In the genomic region with DNA sequence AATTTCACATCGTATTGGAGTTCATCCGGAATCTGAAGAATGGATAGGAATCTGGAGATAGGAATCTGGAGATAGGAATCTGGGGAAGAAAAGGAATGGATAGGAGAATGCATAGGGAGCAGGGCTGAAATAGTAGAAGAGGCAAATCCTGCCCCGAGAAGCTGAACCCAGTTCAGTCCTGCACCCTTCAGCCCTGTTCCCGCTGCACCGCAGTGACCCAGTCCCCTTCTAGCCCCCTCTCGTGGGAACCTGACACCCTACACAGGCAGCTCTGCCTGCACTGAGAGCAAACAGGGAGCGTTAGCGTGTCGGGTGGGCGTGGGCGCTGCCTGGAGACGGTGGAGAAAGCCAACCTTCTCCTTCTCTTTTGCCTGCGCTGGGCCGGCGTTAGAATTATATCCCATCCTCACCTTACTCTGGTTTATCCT, we compare ENCODE assay signal across 8 cellular contexts. TPM values are rescaled to one million over a fixed set of nuclear protein-coding genes. Genes with fewer than 3 reads are reported as not detected.
DNase-seq lines count a peak whose midpoint lies in the region; ATAC-seq, FAIRE-seq and TF ChIP-seq lines count a peak whose summit lies in the region.
"Had no signal": no experiment of that assay in that cellular context is flagged by ENCODE, and none has a peak within 500 bp of the region (broad histone marks: within the 10 kb centered on the region; RNA-seq: fewer than 3 reads in every experiment).

No MANE protein-coding gene starts in this region.

- no peaks in the 10 kb centered on the region for H3K36me3 Mint-ChIP-seq in activated CD8-positive, alpha-beta T cell treated with anti-CD3 and anti-CD28 coated beads for 36 hours (ENCODE audit: low read depth)
- no peaks in the 10 kb centered on the region for H3K36me3 Mint-ChIP-seq in activated CD8-positive, alpha-beta T cell treated with anti-CD3 and anti-CD28 coated beads, Interleukin-2, amount 10 ng/mL, durations not matched to agents 7 days and 5 days (ENCODE audit: low read depth)

- no peak overlapping the region for H3K27ac Mint-ChIP-seq in activated CD8-positive, alpha-beta T cell treated with anti-CD3 and anti-CD28 coated beads for 36 hours
- H3K27ac Mint-ChIP-seq in activated CD8-positive, alpha-beta T cell treated with anti-CD3 and anti-CD28 coated beads, Interleukin-2, amount 10 ng/mL, durations not matched to agents 7 days and 5 days = no peak overlapping the region

- FAIRE-seq in urothelium cell line (lab: Jason Lieb, UNC) = no peak

- TF ChIP-seq CTCF in activated CD8-positive, alpha-beta T cell treated with anti-CD3 and anti-CD28 coated beads for 36 hours (IDR thresholded peaks at IDR 0.05) = no peak
- TF ChIP-seq CTCF in adrenal gland (IDR thresholded peaks at IDR 0.05) = no peak

- CTCF ChIA-PET in activated CD8-positive, alpha-beta T cell treated with anti-CD3 and anti-CD28 coated beads for 36 hours (lab: Charles Lee) = interaction anchor here (0.6 to 3.9 kb wide), 4 partner anchors 7 to 104 kb away, joined by 3 to 27 read pairs (median 16); a partner anchor contains a TSS
- CTCF ChIA-PET in activated CD8-positive, alpha-beta T cell treated with anti-CD3 and anti-CD28 coated beads, Interleukin-2, amount 10 ng/mL, durations not matched to agents 7 days and 5 days (lab: Charles Lee) = interaction anchor here (1.0 kb wide), 2 partner anchors 24 to 105 kb away, joined by 3 read pairs; a partner anchor contains a TSS

- POLR2A ChIA-PET in activated CD8-positive, alpha-beta T cell treated with anti-CD3 and anti-CD28 coated beads for 36 hours (lab: Charles Lee) = no interaction called here
- POLR2A ChIA-PET in activated CD8-positive, alpha-beta T cell treated with anti-CD3 and anti-CD28 coated beads, Interleukin-2, amount 10 ng/mL, durations not matched to agents 7 days and 5 days (lab: Charles Lee) = no interaction called here

- H3K9ac ChIP-seq in iPS-15b (ENCODE audit: low read depth, low read length) = no peak overlapping the region

- no peaks in the 10 kb centered on the region for H3K4me1 Mint-ChIP-seq in activated CD8-positive, alpha-beta T cell treated with anti-CD3 and anti-CD28 coated beads for 36 hours (ENCODE audit: low read depth)
- H3K4me1 Mint-ChIP-seq in activated CD8-positive, alpha-beta T cell treated with anti-CD3 and anti-CD28 coated beads, Interleukin-2, amount 10 ng/mL, durations not matched to agents 7 days and 5 days (ENCODE audit: low read depth) = peaks cover 3% of the 10 kb centered on the region

- TF ChIP-seq POLR2A in adrenal gland (IDR thresholded peaks at IDR 0.05) = no peak

- no peaks in the 10 kb centered on the region for H3K9me3 Mint-ChIP-seq in activated CD8-positive, alpha-beta T cell treated with anti-CD3 and anti-CD28 coated beads for 36 hours
- no peaks in the 10 kb centered on the region for H3K9me3 Mint-ChIP-seq in activated CD8-positive, alpha-beta T cell treated with anti-CD3 and anti-CD28 coated beads, Interleukin-2, amount 10 ng/mL, durations not matched to agents 7 days and 5 days (ENCODE audit: insufficient read depth)

- H3K4me3 ChIP-seq in iPS-15b (ENCODE audit: low read depth, low read length) = peak overlapping the region; percentile 71
- peak overlapping the region in 1 of 4 donors; percentile 29 for H3K4me3 ChIP-seq in adrenal gland

- ATAC-seq in activated CD8-positive, alpha-beta T cell treated with anti-CD3 and anti-CD28 coated beads for 36 hours = peak; percentile 32
- ATAC-seq in activated CD8-positive, alpha-beta T cell treated with anti-CD3 and anti-CD28 coated beads, Interleukin-2, amount 10 ng/mL, durations not matched to agents 7 days and 5 days = no peak

- intact Hi-C loops in activated CD8-positive, alpha-beta T cell treated with anti-CD3 and anti-CD28 coated beads for 36 hours (cut with micrococcal nuclease) = no loop called here
- intact Hi-C loops in adrenal gland (cut with DNase I) = no loop called here

- DNase-seq in activated CD8-positive, alpha-beta T cell treated with anti-CD3 and anti-CD28 coated beads for 36 hours = peak; percentile 23
- DNase-seq in activated CD8-positive, alpha-beta T cell treated with anti-CD3 and anti-CD28 coated beads, Interleukin-2, amount 10 ng/mL, durations not matched to agents 7 days and 5 days = no peak
- DNase-seq in adrenal gland = no peak
- no peak for DNase-seq in urothelium cell line (ENCODE audit: low spot score)
- DNase-seq: HCEC 1CT had no signal

- H3K4me3 Mint-ChIP-seq in activated CD8-positive, alpha-beta T cell treated with anti-CD3 and anti-CD28 coated beads for 36 hours = peak overlapping the region; percentile 34
- H3K4me3 Mint-ChIP-seq in activated CD8-positive, alpha-beta T cell treated with anti-CD3 and anti-CD28 coated beads, Interleukin-2, amount 10 ng/mL, durations not matched to agents 7 days and 5 days = no peak overlapping the region

- H3K27me3 ChIP-seq in iPS-15b (ENCODE audit: control insufficient read depth, insufficient read depth, low read length) = peaks cover 71% of the 10 kb centered on the region
- H3K27me3 ChIP-seq in adrenal gland = peaks cover 2% of the 10 kb centered on the region

- H3K36me3 ChIP-seq in iPS-15b (ENCODE audit: control insufficient read depth, insufficient read depth, low read length) = no peaks in the 10 kb centered on the region
- H3K36me3 ChIP-seq in adrenal gland (replicated peaks in 1 of 2) = no peaks in the 10 kb centered on the region

- H3K27me3 Mint-ChIP-seq in activated CD8-positive, alpha-beta T cell treated with anti-CD3 and anti-CD28 coated beads for 36 hours = peaks cover 9% of the 10 kb centered on the region
- peaks cover under 1% of the 10 kb centered on the region for H3K27me3 Mint-ChIP-seq in activated CD8-positive, alpha-beta T cell treated with anti-CD3 and anti-CD28 coated beads, Interleukin-2, amount 10 ng/mL, durations not matched to agents 7 days and 5 days (ENCODE audit: low read depth)

- WGBS in adrenal gland, 4 donors = 34 to 43% (median 38%) methylated on average over 15 of the region's 15 CpGs

- H3K27ac ChIP-seq in temporal lobe (ENCODE audit: low read depth, low read length) (peak overlapping the region; percentile 40), adrenal gland (no peak overlapping the region)

- H3K4me1 ChIP-seq in iPS-15b (ENCODE audit: control insufficient read depth, insufficient read depth, low read length) (no peaks in the 10 kb centered on the region), adrenal gland (replicated peaks in 1 of 2) (peaks cover 11 to 14% of the 10 kb centered on the region in 2 donors)

- no peaks in the 10 kb centered on the region for H3K9me3 ChIP-seq in iPS-15b (ENCODE audit: control insufficient read depth, insufficient read depth, low read length)
- H3K9me3 ChIP-seq in adrenal gland (replicated peaks in 1 of 3) = no peaks in the 10 kb centered on the region

RNA-seq across cellular contexts. Expression of a gene that starts 1.1 kb away (rescaled TPM):
- total RNA-seq in activated CD8-positive, alpha-beta T cell treated with anti-CD3 and anti-CD28 coated beads for 36 hours = not detected
- total RNA-seq in activated CD8-positive, alpha-beta T cell treated with anti-CD3 and anti-CD28 coated beads, Interleukin-2, amount 10 ng/mL, durations not matched to agents 7 days and 5 days = not detected
- total RNA-seq in temporal lobe = 6.1 TPM
- under 1 TPM in 3 of 8 donors, not detected in 5; 0.11 to 0.69 (median 0.50) TPM for total RNA-seq in adrenal gland
- under 1 TPM; 0.07 to 0.22 (median 0.08) TPM for polyA plus RNA-seq in adrenal gland
- polyA plus RNA-seq: BJ had no signal

RNA-seq across cellular contexts. Expression of a gene that starts 19.7 kb away (rescaled TPM):
- under 1 TPM in 1 of 2 experiments, not detected in 1; 0.18 TPM for total RNA-seq in activated CD8-positive, alpha-beta T cell treated with anti-CD3 and anti-CD28 coated beads for 36 hours
- under 1 TPM; 0.16 to 0.29 TPM for total RNA-seq in activated CD8-positive, alpha-beta T cell treated with anti-CD3 and anti-CD28 coated beads, Interleukin-2, amount 10 ng/mL, durations not matched to agents 7 days and 5 days
- 0.25 TPM for total RNA-seq in temporal lobe
- 1 to 10 TPM in 1 of 8 donors, under 1 TPM in 3, not detected in 4; 0.19 to 1.5 (median 0.46) TPM for total RNA-seq in adrenal gland
- polyA plus RNA-seq in adrenal gland = under 1 TPM; 0.11 to 0.32 (median 0.20) TPM

RNA-seq across cellular contexts. Expression of a gene that starts 24.1 kb away (rescaled TPM):
- total RNA-seq in activated CD8-positive, alpha-beta T cell treated with anti-CD3 and anti-CD28 coated beads for 36 hours = 10 to 100 TPM; 14.9 to 15.1 TPM
- total RNA-seq in activated CD8-positive, alpha-beta T cell treated with anti-CD3 and anti-CD28 coated beads, Interleukin-2, amount 10 ng/mL, durations not matched to agents 7 days and 5 days = 10 to 100 TPM; 19.1 to 20.4 TPM
- total RNA-seq in temporal lobe (16.2 TPM), adrenal gland (10 to 100 TPM; 15.6 to 51.5 (median 34.9) TPM)
- polyA plus RNA-seq in adrenal gland = 10 to 100 TPM; 12.5 to 91.2 (median 69.7) TPM

RNA-seq across cellular contexts. Expression of a gene that starts 53.2 kb away (rescaled TPM):
- not detected for total RNA-seq in activated CD8-positive, alpha-beta T cell treated with anti-CD3 and anti-CD28 coated beads for 36 hours
- total RNA-seq in activated CD8-positive, alpha-beta T cell treated with anti-CD3 and anti-CD28 coated beads, Interleukin-2, amount 10 ng/mL, durations not matched to agents 7 days and 5 days = not detected
- total RNA-seq in temporal lobe (not detected), adrenal gland (not detected)
- polyA plus RNA-seq in adrenal gland = not detected
- polyA plus RNA-seq: BJ had no signal

RNA-seq across cellular contexts. Expression of a gene that starts 59.6 kb away (rescaled TPM):
- total RNA-seq in activated CD8-positive, alpha-beta T cell treated with anti-CD3 and anti-CD28 coated beads for 36 hours = not detected
- total RNA-seq in activated CD8-positive, alpha-beta T cell treated with anti-CD3 and anti-CD28 coated beads, Interleukin-2, amount 10 ng/mL, durations not matched to agents 7 days and 5 days = not detected
- total RNA-seq in temporal lobe = not detected
- not detected for total RNA-seq in adrenal gland
- not detected for polyA plus RNA-seq in adrenal gland
- polyA plus RNA-seq: BJ had no signal
